20 cellular contexts compared by ENCODE assay signal in the genomic region with DNA sequence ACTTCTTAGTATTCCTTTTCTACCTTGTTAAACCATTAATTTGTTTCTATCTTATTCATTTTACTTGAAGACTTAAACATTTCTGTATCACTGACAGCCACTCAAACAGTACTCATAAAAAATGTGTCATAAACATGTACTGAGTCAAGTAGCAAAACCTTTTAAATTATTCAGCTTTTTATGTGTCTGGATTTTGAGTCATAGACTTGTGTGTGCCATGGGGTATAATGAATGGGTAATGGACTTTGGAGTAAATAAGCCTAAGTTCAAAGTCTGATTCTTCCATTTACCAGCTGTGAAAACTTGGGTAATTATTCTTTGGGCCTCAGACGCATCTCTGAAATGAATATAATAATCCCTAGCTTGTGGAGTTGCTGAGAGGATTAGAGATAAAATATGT.
DNase-seq lines count a peak whose midpoint lies in the region; ATAC-seq, FAIRE-seq and TF ChIP-seq lines count a peak whose summit lies in the region.
"Had no signal": no experiment of that assay in that cellular context is flagged by ENCODE, and none has a peak within 500 bp of the region (broad histone marks: within the 10 kb centered on the region; RNA-seq: fewer than 3 reads in every experiment).

No MANE protein-coding gene starts in this region.

- H2AFZ ChIP-seq in HepG2 (ENCODE audit: low read length), result no peak overlapping the region

- no peaks in the 10 kb centered on the region for H3K27me3 ChIP-seq in HepG2 (ENCODE audit: control insufficient read depth in 1 of 2, insufficient read depth in 2 of 2, low read length in 2 of 2)
- H3K27me3 ChIP-seq: BLaER1 treated with 17β-estradiol and CSF1 and Interleukin-3, amounts not matched to agents 10 nM and 100 nM had no signal

- no peaks in the 10 kb centered on the region for H3K79me2 ChIP-seq in HepG2 (ENCODE audit: insufficient read depth, low read length)

- no peak for TF ChIP-seq CTCF in HepG2 (CRISPR knock-in tag; IDR thresholded peaks at IDR 0.05)

- no peaks in the 10 kb centered on the region for H4K20me1 ChIP-seq in HepG2 (ENCODE audit: insufficient read depth, low read length)
- H4K20me1 ChIP-seq: BLaER1 treated with 17β-estradiol and CSF1 and Interleukin-3, amounts not matched to agents 10 nM and 100 nM had no signal

- TF ChIP-seq EP300 in HepG2 (IDR thresholded peaks at IDR 0.05; ENCODE audit: low read depth in 2 of 2, low read length in 2 of 2), result no peak
- TF ChIP-seq EP300 in HepG2 (CRISPR knock-in tag; IDR thresholded peaks at IDR 0.05; ENCODE audit: borderline replicate concordance), result no peak

- POLR2A ChIA-PET in HepG2 (lab: Yijun Ruan, JAX), result no interaction called here

- DNase-seq in DMS79 treated with DMSO at 0.1 percent for 48 hours (lab: John Stamatoyannopoulos, UW) (peak; percentile 37), DMS79 (lab: John Stamatoyannopoulos, UW) (no peak), amniotic epithelial cell (ENCODE audit: low read depth) (peak; percentile 44), HepG2 (ENCODE audit: low spot score) (peak; percentile 30), caudate nucleus (lab: John Stamatoyannopoulos, UW) (no peak), NCI-H1417 treated with DMSO at 0.1 percent for 48 hours (lab: John Stamatoyannopoulos, UW) (no peak), GM19240 (ENCODE audit: insufficient read length, low spot score) (no peak)
- no peak for DNase-seq in stimulated activated CD4-positive, alpha-beta T cell treated with anti-CD3 and anti-CD28 coated beads, Interleukin-12 subunit alpha, Interleukin-12 subunit beta, amount 100 ng/mL, for 4 hours
- DNase-seq: activated B cell treated with CpG ODN at 0.5 μM for 24 hours; activated CD8-positive, alpha-beta memory T cell treated with anti-CD3 and anti-CD28 coated beads for 24 hours; activated naive CD8-positive, alpha-beta T cell treated with anti-CD3 and anti-CD28 coated beads, Interleukin-2, amount 50 U/mL, for 24 hours; DMS 273 treated with DMSO at 0.1 percent for 48 hours; effector memory CD4-positive, alpha-beta T cell; H9; Kasumi-1; NCI-H1417; NCI-H2227 treated with DMSO at 0.1 percent for 48 hours had no signal

- CTCF ChIA-PET in HepG2 (lab: Yijun Ruan, JAX; ENCODE audit: low intra/inter-chr PET ratio, low total read pairs), result no interaction called here

- in situ Hi-C loops in HepG2 (cut with HindIII; ENCODE audit: extremely low pct_ligation_motif_present, low pct_unique_long_range_greater_than_20kb), result no loop called here

- no peak for TF ChIP-seq POLR2A in HepG2 (IDR thresholded peaks at IDR 0.05; ENCODE audit: insufficient read depth in 1 of 2, low read depth in 2 of 2, low read length in 2 of 2)

- no peak for FAIRE-seq in HepG2 (lab: Jason Lieb, UNC)

- H3K4me2 ChIP-seq in HepG2 (ENCODE audit: low read depth, low read length), result no peak overlapping the region
- H3K4me2 ChIP-seq: BLaER1 treated with 17β-estradiol and CSF1 and Interleukin-3, amounts not matched to agents 10 nM and 100 nM had no signal

- no peak overlapping the region for H3K4me3 ChIP-seq in HepG2 (replicated peaks in 1 of 3; ENCODE audit: insufficient read depth in 1 of 3, low read depth in 2 of 3, low read length in 3 of 3)
- H3K4me3 ChIP-seq: BLaER1 treated with 17β-estradiol and CSF1 and Interleukin-3, amounts not matched to agents 10 nM and 100 nM; thoracic aorta had no signal

- H3K36me3 ChIP-seq in HepG2 (replicated peaks in 1 of 2; ENCODE audit: control insufficient read depth in 1 of 2, insufficient read depth in 2 of 2, low read length in 2 of 2), result no peaks in the 10 kb centered on the region
- H3K36me3 ChIP-seq: BLaER1 treated with 17β-estradiol and CSF1 and Interleukin-3, amounts not matched to agents 10 nM and 100 nM; thoracic aorta had no signal

- no TSS peak for BruUV-seq in HepG2 (replicated peaks; lab: Mats Ljungman, UMichigan)

- H3K27ac ChIP-seq in HepG2 (ENCODE audit: extremely low read length, insufficient read depth, low read length) (no peak overlapping the region), caudate nucleus (ENCODE audit: low read depth, low read length) (no peak overlapping the region)
- H3K27ac ChIP-seq: 22Rv1; BLaER1 treated with 17β-estradiol and CSF1 and Interleukin-3, amounts not matched to agents 10 nM and 100 nM; thoracic aorta had no signal

- H3K4me1 ChIP-seq in HepG2 (ENCODE audit: insufficient read depth, low read length), result peaks cover 16% of the 10 kb centered on the region

- no peak overlapping the region for H3K9ac ChIP-seq in HepG2 (ENCODE audit: insufficient read depth, low read depth, low read length)
- H3K9ac ChIP-seq: BLaER1 treated with 17β-estradiol and CSF1 and Interleukin-3, amounts not matched to agents 10 nM and 100 nM had no signal

- no peak for ATAC-seq in HepG2
- ATAC-seq: activated naive CD8-positive, alpha-beta T cell treated with anti-CD3 and anti-CD28 coated beads, Interleukin-2, amount 50 U/mL, for 24 hours had no signal

- intact Hi-C loops in HepG2 (cut with micrococcal nuclease; ENCODE audit: unreplicated experiment), result no loop called here

- no peaks in the 10 kb centered on the region for H3K9me3 ChIP-seq in HepG2 (ENCODE audit: low read length)
- H3K9me3 ChIP-seq: thoracic aorta had no signal

- WGBS in HepG2 (ENCODE audit: low lambda C conversion rate), result 46% methylated on average over 1 of the region's 1 CpG

- TF ChIP-seq RAD21 in HepG2 (CRISPR knock-in tag; IDR thresholded peaks at IDR 0.05), result no peak

TF ChIP-seq in HepG2, 621 proteins besides CTCF, POLR2A, EP300 and RAD21:
- TF ChIP-seq CBFB (CRISPR knock-in tag; IDR thresholded peaks at IDR 0.05) (no peak), EHMT2 (IDR thresholded peaks at IDR 0.05; ENCODE audit: borderline replicate concordance, low read depth, low read length) (0 out of 2 replicates have a peak, but pooled peaks have one; percentile 34), HNF4A (CRISPR knock-in tag; IDR thresholded peaks at IDR 0.05) (peak; percentile 70), NCOR1 (IDR thresholded peaks at IDR 0.05; ENCODE audit: borderline replicate concordance, low read length) (peak; percentile 76; the same call in 1 of the 2 replicates), ZNF644 (CRISPR knock-in tag; IDR thresholded peaks at IDR 0.05; ENCODE audit: low read depth) (0 out of 2 replicates have a peak, but pooled peaks have one; percentile 29), TMF1 (CRISPR knock-in tag; IDR thresholded peaks at IDR 0.05; ENCODE audit: low read depth) (no peak), TFAP4 (IDR thresholded peaks at IDR 0.05; ENCODE audit: borderline replicate concordance, low read depth) (peak; percentile 52; the same call in 1 of the 2 replicates)
- TF ChIP-seq, protein P1, sequence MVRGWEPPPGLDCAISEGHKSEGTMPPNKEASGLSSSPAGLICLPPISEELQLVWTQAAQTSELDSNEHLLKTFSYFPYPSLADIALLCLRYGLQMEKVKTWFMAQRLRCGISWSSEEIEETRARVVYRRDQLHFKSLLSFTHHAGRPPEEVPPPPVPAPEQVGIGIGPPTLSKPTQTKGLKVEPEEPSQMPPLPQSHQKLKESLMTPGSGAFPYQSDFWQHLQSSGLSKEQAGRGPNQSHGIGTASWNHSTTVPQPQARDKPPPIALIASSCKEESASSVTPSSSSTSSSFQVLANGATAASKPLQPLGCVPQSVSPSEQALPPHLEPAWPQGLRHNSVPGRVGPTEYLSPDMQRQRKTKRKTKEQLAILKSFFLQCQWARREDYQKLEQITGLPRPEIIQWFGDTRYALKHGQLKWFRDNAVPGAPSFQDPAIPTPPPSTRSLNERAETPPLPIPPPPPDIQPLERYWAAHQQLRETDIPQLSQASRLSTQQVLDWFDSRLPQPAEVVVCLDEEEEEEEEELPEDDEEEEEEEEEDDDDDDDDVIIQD (CRISPR knock-in tag; IDR thresholded peaks at IDR 0.05; ENCODE audit: low read depth), result peak; percentile 23; the same call in 1 of the 2 replicates

Comparison
In these comparisons a context has a peak if more than half of its experiments do, and no peak if none do; other contexts are left out.
1. DNase-seq: peak in DMS79 treated with DMSO at 0.1 percent for 48 hours (single experiment), amniotic epithelial cell (single experiment) and HepG2 (single experiment); none in DMS79 (single experiment), caudate nucleus (0 of 61), NCI-H1417 treated with DMSO at 0.1 percent for 48 hours (single experiment), stimulated activated CD4-positive, alpha-beta T cell treated with anti-CD3 and anti-CD28 coated beads, Interleukin-12 subunit alpha, Interleukin-12 subunit beta, amount 100 ng/mL, for 4 hours (single experiment) and GM19240 (single experiment).